In genomic region chr11:122020902-122021301, GRCh38 we compare ENCODE assay signal across 12 cellular contexts.
A peak's percentile ranks its signal among the peaks of the same experiment; 100 is the strongest.
DNase-seq lines count a peak whose midpoint lies in the region; ATAC-seq and TF ChIP-seq lines count a peak whose summit lies in the region.
"Had no signal": no experiment of that assay in that cellular context is flagged by ENCODE, and none has a peak within 500 bp of the region (broad histone marks: within the 10 kb centered on the region; RNA-seq: fewer than 3 reads in every experiment).

No MANE protein-coding gene starts in this region.

- TF ChIP-seq EP300 in gastroesophageal sphincter (IDR thresholded peaks at IDR 0.05) = no peak

- TF ChIP-seq CTCF in cardiac muscle cell (IDR thresholded peaks at IDR 0.05; ENCODE audit: low read depth, low read length) (peak; percentile 59), gastroesophageal sphincter (IDR thresholded peaks at IDR 0.05) (peak; percentile 23 to 62 (median 52)), upper lobe of right lung (IDR thresholded peaks at IDR 0.05) (peak; percentile 45)

- H3K4me3 ChIP-seq in cardiac muscle cell (no peak overlapping the region), gastroesophageal sphincter (no peak overlapping the region), upper lobe of right lung (no peak overlapping the region)
- H3K4me3 ChIP-seq: BLaER1 had no signal

- DNase-seq in cardiac muscle cell (ENCODE audit: low read depth in 1 of 2, low spot score in 1 of 2) (peak; percentile 30 to 54), cardiac septum (ENCODE audit: low spot score) (no peak), upper lobe of right lung (no peak), left colon (no peak), cerebellar cortex (ENCODE audit: low spot score) (no peak)
- DNase-seq: activated naive CD4-positive, alpha-beta T cell treated with anti-CD3 and anti-CD28 coated beads, Interleukin-2, amount 10 ng/mL, durations not matched to agents 7 days and 5 days; stimulated activated CD4-positive, alpha-beta T cell treated with anti-CD3 and anti-CD28 coated beads, Interleukin-4, amount 100 ng/mL, for 24 hours had no signal

- no peaks in the 10 kb centered on the region for H3K9me3 ChIP-seq in cardiac muscle cell (ENCODE audit: low read depth)
- H3K9me3 ChIP-seq in gastroesophageal sphincter = no peaks in the 10 kb centered on the region
- H3K9me3 ChIP-seq in upper lobe of right lung = no peaks in the 10 kb centered on the region
- H3K9me3 ChIP-seq: BLaER1 had no signal

- no peak for TF ChIP-seq POLR2A in gastroesophageal sphincter (IDR thresholded peaks at IDR 0.05)

- no peak overlapping the region for H3K27ac ChIP-seq in cardiac muscle cell
- no peak overlapping the region for H3K27ac ChIP-seq in gastroesophageal sphincter
- H3K27ac ChIP-seq in upper lobe of right lung = no peak overlapping the region
- H3K27ac ChIP-seq: BLaER1, epithelial cell of prostate had no signal

- ATAC-seq in SK-N-SH treated with all-trans-retinoic acid at 6 μM for 48 hours (peak; percentile 56; the same call in 2 of the 3 replicates), gastroesophageal sphincter (no peak), upper lobe of right lung (no peak), GM21360 (IDR thresholded peaks at IDR 0.05; ENCODE audit: unreplicated experiment) (no peak), left colon (no peak)

- no peaks in the 10 kb centered on the region for H3K36me3 ChIP-seq in cardiac muscle cell
- no peaks in the 10 kb centered on the region for H3K36me3 ChIP-seq in gastroesophageal sphincter
- H3K36me3 ChIP-seq in upper lobe of right lung = no peaks in the 10 kb centered on the region
- H3K36me3 ChIP-seq: BLaER1 had no signal

- H3K27me3 ChIP-seq in cardiac muscle cell (no peaks in the 10 kb centered on the region), gastroesophageal sphincter (no peaks in the 10 kb centered on the region), upper lobe of right lung (no peaks in the 10 kb centered on the region)
- H3K27me3 ChIP-seq: BLaER1 had no signal

- H3K4me1 ChIP-seq in cardiac muscle cell (ENCODE audit: low read depth) = no peaks in the 10 kb centered on the region
- H3K4me1 ChIP-seq in gastroesophageal sphincter = peaks cover 0 to 5% (median 0%) of the 10 kb centered on the region in 3 donors
- no peaks in the 10 kb centered on the region for H3K4me1 ChIP-seq in upper lobe of right lung
- H3K4me1 ChIP-seq: BLaER1 had no signal

- intact Hi-C loops in cardiac septum (cut with DNase I) = loop anchor here (5.0 to 10.0 kb wide), 4 partner anchors 81 to 484 kb away; no protein-coding TSS in a partner anchor
- intact Hi-C loops in upper lobe of right lung (cut with DNase I) = no loop called here
- intact Hi-C loops in left colon (cut with DNase I, micrococcal nuclease) = no loop called here

- WGBS in gastroesophageal sphincter (ENCODE audit: low coverage in 1 of 2), 2 donors = 41 to 52% methylated on average over 2 of the region's 2 CpGs

TF ChIP-seq in SK-N-SH treated with all-trans-retinoic acid at 6 μM for 48 hours, 23 proteins besides CTCF, POLR2A, EP300 and RAD21:
- TF ChIP-seq GLIS3 (CRISPR knock-in tag; IDR thresholded peaks at IDR 0.05) (no peak), ZNF8 (CRISPR knock-in tag; IDR thresholded peaks at IDR 0.05) (no peak), OSR1 (CRISPR knock-in tag; IDR thresholded peaks at IDR 0.05) (no peak), RARB (CRISPR knock-in tag; IDR thresholded peaks at IDR 0.05) (no peak), ZFP3 (CRISPR knock-in tag; IDR thresholded peaks at IDR 0.05) (no peak), POU6F1 (CRISPR knock-in tag; IDR thresholded peaks at IDR 0.05; ENCODE audit: borderline replicate concordance, low read depth) (no peak), SNAI2 (CRISPR knock-in tag; IDR thresholded peaks at IDR 0.05) (no peak), ESRRG (CRISPR knock-in tag; IDR thresholded peaks at IDR 0.05) (no peak), ZNF565 (CRISPR knock-in tag; conservative IDR thresholded peaks at IDR 0.05; ENCODE audit: low read depth) (no peak), TCF4 (CRISPR knock-in tag; IDR thresholded peaks at IDR 0.05; ENCODE audit: borderline replicate concordance) (no peak), PPARA (CRISPR knock-in tag; IDR thresholded peaks at IDR 0.05; ENCODE audit: borderline replicate concordance) (no peak), ZC3H10 (CRISPR knock-in tag; IDR thresholded peaks at IDR 0.05) (no peak), ZNF70 (CRISPR knock-in tag; IDR thresholded peaks at IDR 0.05) (no peak), ARNTL (CRISPR knock-in tag; IDR thresholded peaks at IDR 0.05; ENCODE audit: borderline replicate concordance, low read depth) (no peak), CSDC2 (CRISPR knock-in tag; IDR thresholded peaks at IDR 0.05) (no peak), TOX (CRISPR knock-in tag; IDR thresholded peaks at IDR 0.05; ENCODE audit: borderline replicate concordance) (no peak)

Comparison
In these comparisons a context has a peak if more than half of its experiments do, and no peak if none do; other contexts are left out.
1. DNase-seq: peak in cardiac muscle cell (2 of 2); none in cardiac septum (single experiment), upper lobe of right lung (single experiment), left colon (0 of 2) and cerebellar cortex (single experiment).
2. Peak in every context shown above with its lines, with median percentiles within 50 percentile points of each other: CTCF ChIP-seq.